ENCODE assay signal across 8 cellular contexts in the genomic region with DNA sequence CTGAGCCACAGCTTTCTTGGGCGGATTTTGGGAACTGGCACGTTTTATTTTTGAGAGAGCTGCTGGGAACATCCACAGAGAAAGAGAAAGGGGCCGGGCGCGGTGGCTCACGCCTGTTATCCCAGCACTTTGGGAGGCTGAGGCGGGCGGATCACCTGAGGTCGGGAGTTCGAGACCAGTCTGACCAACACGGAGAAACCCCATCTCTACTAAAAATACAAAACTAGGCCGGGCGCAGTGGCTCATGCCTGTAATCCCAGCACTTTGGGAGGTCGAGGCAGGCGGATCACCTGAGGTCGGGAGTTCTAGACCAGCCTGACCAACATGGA. TPM values are rescaled to one million over a fixed set of nuclear protein-coding genes. Genes with fewer than 3 reads are reported as not detected.
A peak's percentile ranks its signal among the peaks of the same experiment; 100 is the strongest.
DNase-seq lines count a peak whose midpoint lies in the region; ATAC-seq, FAIRE-seq and TF ChIP-seq lines count a peak whose summit lies in the region.
"Not testable (repeated sequence)": the region's sequence is repeated elsewhere in the genome, so short reads cannot be mapped to it uniquely, and the experiment has no call there.

No MANE protein-coding gene starts in this region.

- H3K9me2 ChIP-seq in hepatocyte (replicated peaks; ENCODE audit: insufficient read depth): not testable (repeated sequence)

- H4K91ac ChIP-seq in H9 (ENCODE audit: insufficient read length, low read depth, low read length): not testable (repeated sequence)

- H2BK12ac ChIP-seq in H9 (ENCODE audit: insufficient read length, low read depth, low read length): not testable (repeated sequence)

- H3K27ac ChIP-seq in A549 (peak overlapping the region; percentile 96 to 100), RWPE1 (peak overlapping the region; percentile 97), duodenal mucosa (ENCODE audit: low read depth, low read length) (peak overlapping the region; percentile 75), hepatocyte (peak overlapping the region; percentile 94)
- H3K27ac ChIP-seq in H9 (ENCODE audit: insufficient read length, low read depth, low read length): not testable (repeated sequence)

- peak overlapping the region; percentile 64 for H3K9ac ChIP-seq in H9 (ENCODE audit: extremely low read depth, insufficient read length, low read length)
- peak overlapping the region in 1 of 2 donors; percentile 66 for H3K9ac ChIP-seq in duodenal mucosa (ENCODE audit: low read depth in 1 of 2, low read length in 2 of 2)

- H3K4me1 ChIP-seq in A549 (peaks cover 29% of the 10 kb centered on the region), duodenal mucosa (ENCODE audit: control insufficient read depth in 1 of 2, insufficient read depth in 2 of 2, low read length in 2 of 2) (peaks cover 21 to 37% of the 10 kb centered on the region in 2 donors), hepatocyte (ENCODE audit: insufficient read depth) (peaks cover 31% of the 10 kb centered on the region)
- H3K4me1 ChIP-seq in H9 (ENCODE audit: insufficient read depth, low read length): not testable (repeated sequence)

- H2BK5ac ChIP-seq in H9 (ENCODE audit: insufficient read length, low read length): not testable (repeated sequence)

- not testable (repeated sequence) for H3K9me3 ChIP-seq in A549; H9 (ENCODE audit: control insufficient read depth, low read depth, low read length); duodenal mucosa (ENCODE audit: control insufficient read depth in 1 of 2, low read length in 2 of 2); hepatocyte (ENCODE audit: low read depth)

- not testable (repeated sequence) for H2BK15ac ChIP-seq in H9 (ENCODE audit: low read depth, low read length)

- H3K4me3 ChIP-seq in A549: peak overlapping the region; percentile 73
- peak overlapping the region; percentile 77 to 79 for H3K4me3 ChIP-seq in duodenal mucosa (ENCODE audit: low read depth in 1 of 2, low read length in 2 of 2)
- peak overlapping the region; percentile 20 for H3K4me3 ChIP-seq in hepatocyte

- not testable (repeated sequence) for H4K5ac ChIP-seq in H9 (ENCODE audit: insufficient read length, low read depth, low read length)

- H3T11ph ChIP-seq in H9 (ENCODE audit: low read length): not testable (repeated sequence)

- not testable (repeated sequence) for H3K27me3 ChIP-seq in H9 (ENCODE audit: insufficient read depth, low read length); duodenal mucosa (ENCODE audit: control insufficient read depth in 1 of 2, insufficient read depth in 2 of 2, low read length in 2 of 2); hepatocyte

- POLR2A ChIA-PET in A549 (lab: Yijun Ruan, JAX) (interaction anchor here (1.4 to 2.2 kb wide), 3 partner anchors 51 to 314 kb away, joined by 3 to 31 read pairs (median 3); partner anchors contain the start of genes DRG1, PISD and SFI1), RWPE1 (lab: Yijun Ruan, JAX; ENCODE audit: low non-redundant PET) (interaction anchor here (0.8 kb wide), 1 partner anchor 136 kb away, joined by 5 read pairs; no protein-coding TSS in a partner anchor)
- POLR2A ChIA-PET in naive thymus-derived CD8-positive, alpha-beta T cell (lab: Charles Lee): interaction anchor here (2.1 to 14.2 kb wide), 4 partner anchors 52 to 282 kb away, joined by 19 to 352 read pairs (median 102); partner anchors contain the start of genes DRG1 and PIK3IP1

- not testable (repeated sequence) for H3K9me3 Mint-ChIP-seq in H9; activated naive CD4-positive, alpha-beta T cell treated with anti-CD3 and anti-CD28 coated beads, Interleukin-2, amount 50 U/mL, for 24 hours; naive thymus-derived CD8-positive, alpha-beta T cell; stimulated activated effector memory CD8-positive, alpha-beta T cell treated with anti-CD3 and anti-CD28 coated beads, Interleukin-12 subunit alpha, Interleukin-12 subunit beta, amount 100 ng/mL, for 72 hours

- H3K79me1 ChIP-seq in H9 (ENCODE audit: insufficient read depth, low read depth, low read length, poor library complexity, severe bottlenecking): not testable (repeated sequence)

- peak overlapping the region; percentile 38; the same call in 1 of the 2 replicates for H3K14ac ChIP-seq in H9 (ENCODE audit: insufficient read depth, low read length)

- DNase-seq in A549 (ENCODE audit: low read depth in 1 of 2, low spot score in 1 of 2); H9; RWPE1 (ENCODE audit: low spot score); hepatocyte (ENCODE audit: low spot score); naive thymus-derived CD8-positive, alpha-beta T cell; stimulated activated effector memory CD8-positive, alpha-beta T cell treated with anti-CD3 and anti-CD28 coated beads, Interleukin-12 subunit alpha, Interleukin-12 subunit beta, amount 100 ng/mL, for 72 hours (ENCODE audit: low spot score in 2 of 2): not testable (repeated sequence)

- peak overlapping the region; percentile 87 to 90 for H3K4me3 Mint-ChIP-seq in H9
- peak overlapping the region; percentile 88 for H3K4me3 Mint-ChIP-seq in activated naive CD4-positive, alpha-beta T cell treated with anti-CD3 and anti-CD28 coated beads, Interleukin-2, amount 50 U/mL, for 24 hours
- H3K4me3 Mint-ChIP-seq in naive thymus-derived CD8-positive, alpha-beta T cell: peak overlapping the region; percentile 80 to 92 (median 86)
- peak overlapping the region; percentile 88 for H3K4me3 Mint-ChIP-seq in stimulated activated effector memory CD8-positive, alpha-beta T cell treated with anti-CD3 and anti-CD28 coated beads, Interleukin-12 subunit alpha, Interleukin-12 subunit beta, amount 100 ng/mL, for 72 hours

- H3K27ac Mint-ChIP-seq in H9: peak overlapping the region in 2 of 3 experiments; percentile 49 to 55; a peak in 3 of 7 replicates
- H3K27ac Mint-ChIP-seq in activated naive CD4-positive, alpha-beta T cell treated with anti-CD3 and anti-CD28 coated beads, Interleukin-2, amount 50 U/mL, for 24 hours; stimulated activated effector memory CD8-positive, alpha-beta T cell treated with anti-CD3 and anti-CD28 coated beads, Interleukin-12 subunit alpha, Interleukin-12 subunit beta, amount 100 ng/mL, for 72 hours: not testable (repeated sequence)
- peak overlapping the region in 5 of 10 donors; percentile 31 to 85 (median 77) for H3K27ac Mint-ChIP-seq in naive thymus-derived CD8-positive, alpha-beta T cell

- H2AK5ac ChIP-seq in H9 (ENCODE audit: insufficient read length, low read length): not testable (repeated sequence)

- H4K20me1 ChIP-seq in H9 (ENCODE audit: control insufficient read depth, insufficient read depth, insufficient read length): not testable (repeated sequence)
- peaks cover 26% of the 10 kb centered on the region for H4K20me1 ChIP-seq in hepatocyte (ENCODE audit: insufficient read depth, poor library complexity, severe bottlenecking)

- H2AFZ ChIP-seq in H9 (ENCODE audit: low read length): not testable (repeated sequence)
- H2AFZ ChIP-seq in hepatocyte: peak overlapping the region; percentile 74

- H3K4me2 ChIP-seq in A549: peak overlapping the region; percentile 95
- H3K4me2 ChIP-seq in H9 (ENCODE audit: insufficient read depth, insufficient read length, low read length): peak overlapping the region; percentile 90
- peak overlapping the region; percentile 93 for H3K4me2 ChIP-seq in hepatocyte

- not testable (repeated sequence) for H3K23ac ChIP-seq in H9 (ENCODE audit: insufficient read length, low read depth, low read length)

- H3K79me2 ChIP-seq in H9 (ENCODE audit: insufficient read depth, low read length): peaks cover 10% of the 10 kb centered on the region; the same call in 1 of the 2 replicates
- peaks cover 40% of the 10 kb centered on the region for H3K79me2 ChIP-seq in hepatocyte

- TF ChIP-seq CTCF in A549 (IDR thresholded peaks at IDR 0.05); H9 (conservative IDR thresholded peaks at IDR 0.05); RWPE1 (conservative IDR thresholded peaks at IDR 0.05; ENCODE audit: low read depth); hepatocyte (IDR thresholded peaks at IDR 0.05; ENCODE audit: poor library complexity): not testable (repeated sequence)

- not testable (repeated sequence) for TF ChIP-seq EP300 in A549 (IDR thresholded peaks at IDR 0.05)

- not testable (repeated sequence) for H3K36me3 ChIP-seq in duodenal mucosa (ENCODE audit: control insufficient read depth in 1 of 2, insufficient read depth in 2 of 2, low read length in 2 of 2); hepatocyte (replicated peaks; ENCODE audit: insufficient read depth, low read depth)

- TF ChIP-seq POLR2A in A549 (IDR thresholded peaks at IDR 0.05; ENCODE audit: low read length): not testable (repeated sequence)

- 88% methylated on average over 9 of the region's 16 CpGs for WGBS in A549 (ENCODE audit: missing lambda C conversion rate)
- no CpG with 5 or more reads among the region's 16 CpGs for WGBS in H9 (ENCODE audit: extremely low coverage, insufficient read length, low lambda C conversion rate)
- 94% methylated on average over 13 of the region's 16 CpGs for WGBS in hepatocyte (ENCODE audit: low lambda C conversion rate, missing lambda C conversion rate)

- peaks cover 0 to 24% (median 8%) of the 10 kb centered on the region in 3 experiments; a peak in 5 of 7 replicates for H3K36me3 Mint-ChIP-seq in H9 (ENCODE audit: insufficient read depth in 1 of 3, low read depth in 3 of 3)
- not testable (repeated sequence) for H3K36me3 Mint-ChIP-seq in activated naive CD4-positive, alpha-beta T cell treated with anti-CD3 and anti-CD28 coated beads, Interleukin-2, amount 50 U/mL, for 24 hours; naive thymus-derived CD8-positive, alpha-beta T cell
- peaks cover 21% of the 10 kb centered on the region for H3K36me3 Mint-ChIP-seq in stimulated activated effector memory CD8-positive, alpha-beta T cell treated with anti-CD3 and anti-CD28 coated beads, Interleukin-12 subunit alpha, Interleukin-12 subunit beta, amount 100 ng/mL, for 72 hours

- not testable (repeated sequence) for H3K18ac ChIP-seq in H9 (ENCODE audit: insufficient read length, low read depth, low read length)

- not testable (repeated sequence) for TF ChIP-seq RAD21 in A549 (conservative IDR thresholded peaks at IDR 0.05 in 1 of 2, IDR thresholded peaks at IDR 0.05 in 1 of 2)

- not testable (repeated sequence) for H3K27me3 Mint-ChIP-seq in H9 (ENCODE audit: low read depth); activated naive CD4-positive, alpha-beta T cell treated with anti-CD3 and anti-CD28 coated beads, Interleukin-2, amount 50 U/mL, for 24 hours; naive thymus-derived CD8-positive, alpha-beta T cell

- ATAC-seq in A549; naive thymus-derived CD8-positive, alpha-beta T cell; stimulated activated effector memory CD8-positive, alpha-beta T cell treated with anti-CD3 and anti-CD28 coated beads, Interleukin-12 subunit alpha, Interleukin-12 subunit beta, amount 100 ng/mL, for 72 hours: not testable (repeated sequence)

- not testable (repeated sequence) for H2BK120ac ChIP-seq in H9 (ENCODE audit: low read depth, low read length, poor library complexity, severe bottlenecking)

- H3K56ac ChIP-seq in H9 (ENCODE audit: insufficient read length, low read depth, low read length): not testable (repeated sequence)

- not testable (repeated sequence) for H2BK20ac ChIP-seq in H9 (ENCODE audit: low read depth, low read length, poor library complexity, severe bottlenecking)

- not testable (repeated sequence) for H4K8ac ChIP-seq in H9 (replicated peaks; ENCODE audit: insufficient read length, low read depth, low read length)

- not testable (repeated sequence) for H3K4ac ChIP-seq in H9 (ENCODE audit: low read depth, low read length)

- H3K23me2 ChIP-seq in H9 (ENCODE audit: insufficient read length, low read depth, low read length, poor library complexity, severe bottlenecking): peaks cover 30% of the 10 kb centered on the region

- FAIRE-seq in A549 (lab: Jason Lieb, UNC): not testable (repeated sequence)

- CTCF ChIA-PET in A549 (lab: Yijun Ruan, JAX): interaction anchor here (0.7 kb wide), 1 partner anchor 1097 kb away, joined by 3 read pairs; no protein-coding TSS in a partner anchor
- CTCF ChIA-PET in RWPE1 (lab: Yijun Ruan, JAX): not testable (repeated sequence)

- peaks cover 30 to 36% of the 10 kb centered on the region in 2 experiments for H3K4me1 Mint-ChIP-seq in H9
- peaks cover 25% of the 10 kb centered on the region for H3K4me1 Mint-ChIP-seq in activated naive CD4-positive, alpha-beta T cell treated with anti-CD3 and anti-CD28 coated beads, Interleukin-2, amount 50 U/mL, for 24 hours
- peaks cover 13 to 32% (median 28%) of the 10 kb centered on the region in 4 donors for H3K4me1 Mint-ChIP-seq in naive thymus-derived CD8-positive, alpha-beta T cell
- peaks cover 27% of the 10 kb centered on the region for H3K4me1 Mint-ChIP-seq in stimulated activated effector memory CD8-positive, alpha-beta T cell treated with anti-CD3 and anti-CD28 coated beads, Interleukin-12 subunit alpha, Interleukin-12 subunit beta, amount 100 ng/mL, for 72 hours

RNA-seq across cellular contexts. Expression of gene PATZ1, which starts 1.8 kb away (rescaled TPM):
- polyA plus RNA-seq in A549 (2011; rRNA removed) (16.4 and 18.6 TPM in 2 replicates), A549 (2017; fragmentation: RNase III; extraction: RNeasy Plus Mini Kit Qiagen cat#74134 plus additional on column Dnase treatment) (15.4 to 19.3 TPM (median 18.2 TPM) in 3 replicates), hepatocyte (18.2 and 23.8 TPM in 2 replicates)
- 14.0 and 19.8 TPM in 2 replicates for polyA plus RNA-seq in A549 (2012; cell fraction: cytosol; rRNA removed)
- 34.1 and 37.2 TPM in 2 replicates for polyA plus RNA-seq in A549 (2012; cell fraction: nucleus; rRNA removed)
- polyA minus RNA-seq in A549 (2011; rRNA and poly(A)+ RNA removed): 39.3 and 43.8 TPM in 2 replicates
- total RNA-seq in H9 (2021) (118 and 120 TPM in 2 replicates), hepatocyte (20.3 and 25.1 TPM in 2 replicates)
- total RNA-seq in naive thymus-derived CD8-positive, alpha-beta T cell: 10 to 100 TPM; 66.9 to 70.6 TPM
- 10 to 100 TPM; 17.8 to 34.2 (median 19.0) TPM for polyA plus RNA-seq in naive thymus-derived CD8-positive, alpha-beta T cell

RNA-seq across cellular contexts. Expression of gene DRG1, which starts 51.4 kb away (rescaled TPM):
- polyA plus RNA-seq in A549 (2011; rRNA removed): 76.1 and 77.5 TPM in 2 replicates
- 38.4 and 40.1 TPM in 2 replicates for polyA plus RNA-seq in A549 (2012; cell fraction: cytosol; rRNA removed)
- polyA plus RNA-seq in A549 (2012; cell fraction: nucleus; rRNA removed): 15.7 and 22.3 TPM in 2 replicates
- 87.9 to 90.4 TPM (median 89.7 TPM) in 3 replicates for polyA plus RNA-seq in A549 (2017; fragmentation: RNase III; extraction: RNeasy Plus Mini Kit Qiagen cat#74134 plus additional on column Dnase treatment)
- 30.1 and 47.2 TPM in 2 replicates for polyA minus RNA-seq in A549 (2011; rRNA and poly(A)+ RNA removed)
- 89.1 and 89.5 TPM in 2 replicates for total RNA-seq in H9 (2021)
- 52.2 and 55.2 TPM in 2 replicates for total RNA-seq in hepatocyte
- polyA plus RNA-seq in hepatocyte: 66.4 and 71.0 TPM in 2 replicates
- total RNA-seq in naive thymus-derived CD8-positive, alpha-beta T cell: 100 to 1,000 TPM; 106 to 112 TPM
- polyA plus RNA-seq in naive thymus-derived CD8-positive, alpha-beta T cell: 10 to 100 TPM; 82.1 to 92.7 (median 90.8) TPM

RNA-seq across cellular contexts. Expression of gene PIK3IP1, which starts 55.7 kb away (rescaled TPM):
- polyA plus RNA-seq in A549 (2011; rRNA removed) (1.4 and 1.6 TPM in 2 replicates), A549 (2017; fragmentation: RNase III; extraction: RNeasy Plus Mini Kit Qiagen cat#74134 plus additional on column Dnase treatment) (0.90 to 1.1 TPM (median 0.93 TPM) in 3 replicates), hepatocyte (19.5 and 22.4 TPM in 2 replicates)
- polyA plus RNA-seq in A549 (2012; cell fraction: cytosol; rRNA removed): 0.45 and 0.49 TPM in 2 replicates
- 1.0 and 1.3 TPM in 2 replicates for polyA plus RNA-seq in A549 (2012; cell fraction: nucleus; rRNA removed)
- 1.1 and 1.4 TPM in 2 replicates for polyA minus RNA-seq in A549 (2011; rRNA and poly(A)+ RNA removed)
- total RNA-seq in H9 (2021) (0.87 and 0.92 TPM in 2 replicates), hepatocyte (17.9 and 22.2 TPM in 2 replicates)
- 100 to 1,000 TPM; 730 to 741 TPM for total RNA-seq in naive thymus-derived CD8-positive, alpha-beta T cell
- polyA plus RNA-seq in naive thymus-derived CD8-positive, alpha-beta T cell: 100 to 1,000 TPM; 530 to 963 (median 585) TPM

Comparison
In these comparisons a context has a peak if more than half of its experiments do, and no peak if none do; other contexts are left out.
1. H3K4me3 ChIP-seq: peak in every context shown above with its lines; median percentile 78 in duodenal mucosa; 73 in A549; 20 in hepatocyte.
2. RNA of gene PIK3IP1, which starts 55.7 kb away (total RNA-seq): 730 to 741 TPM in naive thymus-derived CD8-positive, alpha-beta T cell; 17.9 to 22.2 TPM in hepatocyte and 0.87 to 0.92 TPM in H9; every median in the first group is over 10 times any median in the second.
3. Peak in every context shown above with its lines, with median percentiles within 50 percentile points of each other: H3K4me2 ChIP-seq and H3K4me3 Mint-ChIP-seq.